Comparison of ENCODE assay signal across 11 cellular contexts in genomic region chr12:1350055-1350933, GRCh38.
A peak's percentile ranks its signal among the peaks of the same experiment; 100 is the strongest.
DNase-seq lines count a peak whose midpoint lies in the region; ATAC-seq and TF ChIP-seq lines count a peak whose summit lies in the region.
"Had no signal": no experiment of that assay in that cellular context is flagged by ENCODE, and none has a peak within 500 bp of the region (broad histone marks: within the 10 kb centered on the region; RNA-seq: fewer than 3 reads in every experiment).

No MANE protein-coding gene starts in this region.

- TF ChIP-seq POLR2A in IMR-90 (IDR thresholded peaks at IDR 0.05; ENCODE audit: low read depth, low read length): no peak
- TF ChIP-seq POLR2A in esophagus squamous epithelium (IDR thresholded peaks at IDR 0.05): no peak

- no TSS peak for BruUV-seq in IMR-90 (replicated peaks; lab: Mats Ljungman, UMichigan)

- H3K23ac ChIP-seq in IMR-90 (ENCODE audit: low read depth, low read length): peak overlapping the region; percentile 94
- no peak overlapping the region for H3K23ac ChIP-seq in mesenchymal stem cell (ENCODE audit: low read length in 2 of 2)

- CTCF ChIA-PET in IMR-90 (lab: Yijun Ruan, JAX): interaction anchor here (0.5 to 0.6 kb wide), 3 partner anchors 276 to 1065 kb away, joined by 3 read pairs; no protein-coding TSS in a partner anchor

- H3K27ac ChIP-seq in ACC112 (ENCODE audit: low read depth, low read length): peak overlapping the region; percentile 32; the same call in 1 of the 2 replicates
- H3K27ac ChIP-seq in IMR-90 (ENCODE audit: insufficient read depth, low read length): peak overlapping the region; percentile 44
- H3K27ac ChIP-seq in mesenchymal stem cell (ENCODE audit: low read length, poor library complexity, severe bottlenecking): peak overlapping the region; percentile 94
- no peak overlapping the region for H3K27ac ChIP-seq in esophagus squamous epithelium

- H3K4ac ChIP-seq in IMR-90 (ENCODE audit: low read depth, low read length) (peak overlapping the region; percentile 75), mesenchymal stem cell (ENCODE audit: low read depth in 1 of 2, low read length in 2 of 2) (no peak overlapping the region)

- H2BK15ac ChIP-seq in IMR-90 (ENCODE audit: low read depth, low read length) (peak overlapping the region; percentile 64; the same call in 2 of the 3 replicates), mesenchymal stem cell (ENCODE audit: low read depth, poor library complexity, severe bottlenecking) (no peak overlapping the region)

- POLR2A ChIA-PET in IMR-90 (lab: Charles Lee; ENCODE audit: unreplicated experiment): interaction anchor here (0.5 to 0.6 kb wide), 2 partner anchors 120 to 1326 kb away, joined by 3 to 6 read pairs; no protein-coding TSS in a partner anchor

- peak overlapping the region; percentile 85 for H2BK5ac ChIP-seq in IMR-90 (ENCODE audit: low read depth, low read length, poor library complexity, severe bottlenecking)
- peak overlapping the region; percentile 95 for H2BK5ac ChIP-seq in mesenchymal stem cell (ENCODE audit: low read depth, low read length, poor library complexity, severe bottlenecking)

- intact Hi-C loops in IMR-90 (cut with micrococcal nuclease): no loop called here
- intact Hi-C loops in esophagus squamous epithelium (cut with DNase I): no loop called here

- H3K14ac ChIP-seq in IMR-90 (replicated peaks; ENCODE audit: low read depth, low read length) (peak overlapping the region; percentile 75), mesenchymal stem cell (ENCODE audit: low read length in 2 of 2) (no peak overlapping the region)

- H3K9me3 ChIP-seq in IMR-90 (ENCODE audit: control insufficient read depth, insufficient read depth, low read length) (no peaks in the 10 kb centered on the region), mesenchymal stem cell (ENCODE audit: control insufficient read depth, low read length) (no peaks in the 10 kb centered on the region), esophagus squamous epithelium (no peaks in the 10 kb centered on the region)

- H2BK12ac ChIP-seq in mesenchymal stem cell (ENCODE audit: low read length in 2 of 2): peak overlapping the region; percentile 68 to 89

- H2BK120ac ChIP-seq in IMR-90 (ENCODE audit: low read depth, low read length): peak overlapping the region; percentile 92
- H2BK120ac ChIP-seq in mesenchymal stem cell (ENCODE audit: low read depth, low read length): no peak overlapping the region

- WGBS in IMR-90 (ENCODE audit: extremely low coverage in 2 of 2, insufficient read length in 1 of 2), 2 experiments: 40% methylated on average over 1 of the region's 6 CpGs; no CpG with 5 or more reads in 1 of the 2 experiments
- WGBS in mesenchymal stem cell: 15% methylated on average over 6 of the region's 6 CpGs
- 83 to 84% methylated on average over 4 to 6 of the region's 6 CpGs for WGBS in esophagus squamous epithelium, 2 donors

- H3K4me2 ChIP-seq in IMR-90 (ENCODE audit: low read depth, low read length) (peak overlapping the region; percentile 54; the same call in 1 of the 2 replicates), mesenchymal stem cell (ENCODE audit: low read length, poor library complexity, severe bottlenecking) (no peak overlapping the region)

- peak; percentile 98 for ATAC-seq in IMR-90 (ENCODE audit: low read depth)
- ATAC-seq in HG02759 (IDR thresholded peaks at IDR 0.05; ENCODE audit: unreplicated experiment): no peak

- no peaks in the 10 kb centered on the region for H4K20me1 ChIP-seq in IMR-90 (ENCODE audit: insufficient read depth, low read length)

- H2AK5ac ChIP-seq in IMR-90 (ENCODE audit: low read depth, low read length) (peak overlapping the region; percentile 83), mesenchymal stem cell (ENCODE audit: low read length, severe bottlenecking) (peak overlapping the region; percentile 99)

- in situ Hi-C loops in IMR-90 (cut with MboI; ENCODE audit: low sequenced_read_pairs): no loop called here

- peak overlapping the region; percentile 23; the same call in 1 of the 2 replicates for H3K56ac ChIP-seq in IMR-90 (ENCODE audit: extremely low read depth, insufficient read depth, low read length)

- no peaks in the 10 kb centered on the region for H3K27me3 ChIP-seq in ACC112 (ENCODE audit: insufficient read depth, low read length)
- no peaks in the 10 kb centered on the region for H3K27me3 ChIP-seq in IMR-90 (ENCODE audit: control insufficient read depth, insufficient read depth, low read length)
- H3K27me3 ChIP-seq in mesenchymal stem cell (ENCODE audit: control insufficient read depth in 1 of 2, insufficient read depth in 1 of 2, low read length in 2 of 2): no peaks in the 10 kb centered on the region
- H3K27me3 ChIP-seq in esophagus squamous epithelium: no peaks in the 10 kb centered on the region

- peak overlapping the region; percentile 73 for H2BK20ac ChIP-seq in IMR-90 (ENCODE audit: low read depth, low read length)

- peak overlapping the region; percentile 51; the same call in 1 of the 2 replicates for H4K5ac ChIP-seq in IMR-90 (ENCODE audit: low read depth, low read length)

- H4K91ac ChIP-seq in IMR-90 (ENCODE audit: insufficient read depth, low read depth, low read length) (peak overlapping the region; percentile 66), mesenchymal stem cell (ENCODE audit: low read length) (peak overlapping the region; percentile 87)

- H2AFZ ChIP-seq in ACC112 (ENCODE audit: low read length, unreplicated experiment) (no peak overlapping the region), IMR-90 (replicated peaks; ENCODE audit: low read length, poor library complexity) (no peak overlapping the region), mesenchymal stem cell (ENCODE audit: low read depth, low read length) (no peak overlapping the region)

- H3K9ac ChIP-seq in IMR-90 (ENCODE audit: low read depth, low read length) (no peak overlapping the region), mesenchymal stem cell (ENCODE audit: low read length) (peak overlapping the region; percentile 0)

- H3K4me3 ChIP-seq in ACC112 (ENCODE audit: low read depth, low read length): no peak overlapping the region
- no peak overlapping the region for H3K4me3 ChIP-seq in IMR-90 (ENCODE audit: insufficient read depth, low read depth, low read length)
- H3K4me3 ChIP-seq in choroid plexus epithelial cell (ENCODE audit: low read depth, low read length): no peak overlapping the region
- H3K4me3 ChIP-seq in mesenchymal stem cell (ENCODE audit: insufficient read depth in 1 of 2, low read depth in 1 of 2, low read length in 2 of 2): no peak overlapping the region
- no peak overlapping the region for H3K4me3 ChIP-seq in esophagus squamous epithelium

- TF ChIP-seq CTCF in IMR-90 (conservative IDR thresholded peaks at IDR 0.05; ENCODE audit: low read depth, low read length) (no peak), choroid plexus epithelial cell (conservative IDR thresholded peaks at IDR 0.05; ENCODE audit: low read depth, low read length) (no peak), esophagus squamous epithelium (IDR thresholded peaks at IDR 0.05) (no peak)

- no peak for TF ChIP-seq RAD21 in IMR-90 (IDR thresholded peaks at IDR 0.05; ENCODE audit: low read length)

- H3K9me1 ChIP-seq in IMR-90 (ENCODE audit: insufficient read depth, low read length): peaks cover 10% of the 10 kb centered on the region

- no peak overlapping the region for H2AK9ac ChIP-seq in IMR-90 (replicated peaks; ENCODE audit: low read depth, low read length, poor library complexity)

- dilution Hi-C loops in IMR-90 (cut with HindIII; ENCODE audit: low sequenced_read_pairs, unreplicated experiment): no loop called here

- H3K4me1 ChIP-seq in ACC112 (ENCODE audit: control insufficient read depth, insufficient read depth, low read length, unreplicated experiment) (peaks cover 21% of the 10 kb centered on the region), IMR-90 (ENCODE audit: control insufficient read depth, insufficient read depth, low read length) (peaks cover 22% of the 10 kb centered on the region), mesenchymal stem cell (ENCODE audit: control insufficient read depth, insufficient read depth, low read depth, low read length) (peaks cover 13% of the 10 kb centered on the region), esophagus squamous epithelium (no peaks in the 10 kb centered on the region)

- no peaks in the 10 kb centered on the region for H3K79me2 ChIP-seq in ACC112 (ENCODE audit: control insufficient read depth, insufficient read depth, low read length, unreplicated experiment)

- H4K8ac ChIP-seq in IMR-90 (ENCODE audit: low read depth in 2 of 2, low read length in 2 of 2): peak overlapping the region; percentile 7 to 67
- H4K8ac ChIP-seq in mesenchymal stem cell (ENCODE audit: low read length): peak overlapping the region; percentile 51

- DNase-seq in IMR-90 (peak; percentile 86), choroid plexus epithelial cell (ENCODE audit: low read depth) (peak; percentile 95), mesenchymal stem cell (peak; percentile 79), NCI-H2227 (lab: John Stamatoyannopoulos, UW; ENCODE audit: unreplicated experiment) (no peak), esophagus squamous epithelium (lab: John Stamatoyannopoulos, UW) (no peak)
- DNase-seq in effector CD4-positive, alpha-beta T cell: no peak
- DNase-seq: activated CD4-positive, alpha-beta T cell treated with anti-CD3 and anti-CD28 coated beads, Interleukin-2, amount 50 U/mL, for 48 hours; CD4-positive, alpha-beta T cell; immature natural killer cell had no signal

- peak overlapping the region; percentile 63; the same call in 1 of the 2 replicates for H3K18ac ChIP-seq in IMR-90 (ENCODE audit: low read depth, low read length)
- H3K18ac ChIP-seq in mesenchymal stem cell (ENCODE audit: low read depth in 1 of 2, low read length in 2 of 2): peak overlapping the region; percentile 34 to 80

- H3K36me3 ChIP-seq in ACC112 (ENCODE audit: insufficient read depth, low read length) (no peaks in the 10 kb centered on the region), IMR-90 (ENCODE audit: control insufficient read depth, insufficient read depth, low read length) (no peaks in the 10 kb centered on the region), mesenchymal stem cell (ENCODE audit: control insufficient read depth in 1 of 2, insufficient read depth in 2 of 2, low read depth in 1 of 2, low read length in 2 of 2) (no peaks in the 10 kb centered on the region), esophagus squamous epithelium (peaks cover 0 to 8% (median 0%) of the 10 kb centered on the region in 3 donors)

- H3K79me1 ChIP-seq in IMR-90 (ENCODE audit: low read depth in 1 of 2, low read length in 2 of 2) (peaks cover 8 to 27% of the 10 kb centered on the region in 2 experiments), mesenchymal stem cell (replicated peaks; ENCODE audit: low read length, poor library complexity, severe bottlenecking) (peaks cover 4% of the 10 kb centered on the region)

TF ChIP-seq in IMR-90, 13 proteins besides CTCF, POLR2A, EP300 and RAD21 (continues in another document):
- no peak for TF ChIP-seq ELK1 (IDR thresholded peaks at IDR 0.05; ENCODE audit: borderline replicate concordance, low read depth, low read length)

Comparison
In these comparisons a context has a peak if more than half of its experiments do, and no peak if none do; other contexts are left out.
1. H3K27ac ChIP-seq: peak in ACC112 (single experiment), IMR-90 (single experiment) and mesenchymal stem cell (single experiment); none in esophagus squamous epithelium (0 of 4).
2. DNase-seq: peak in IMR-90 (single experiment), choroid plexus epithelial cell (single experiment) and mesenchymal stem cell (single experiment); none in effector CD4-positive, alpha-beta T cell (single experiment), NCI-H2227 (single experiment) and esophagus squamous epithelium (single experiment).